In genomic region chr9:121992571-121993212, GRCh38 we compare ENCODE assay signal across 8 cellular contexts.
A peak's percentile ranks its signal among the peaks of the same experiment; 100 is the strongest.
DNase-seq lines count a peak whose midpoint lies in the region; ATAC-seq and TF ChIP-seq lines count a peak whose summit lies in the region.

No MANE protein-coding gene starts in this region.

- H3K36me3 ChIP-seq in OCI-LY1 (ENCODE audit: insufficient read depth, low read length) = no peaks in the 10 kb centered on the region
- no peaks in the 10 kb centered on the region for H3K36me3 ChIP-seq in trophoblast cell (ENCODE audit: control insufficient read depth in 1 of 2, insufficient read depth in 2 of 2, low read length in 2 of 2)

- no peaks in the 10 kb centered on the region for H3F3A ChIP-seq in OCI-LY1 (ENCODE audit: insufficient read depth, low read length)

- no peak overlapping the region for H3K18ac ChIP-seq in trophoblast cell (ENCODE audit: low read length)

- H3K4ac ChIP-seq in trophoblast cell (ENCODE audit: low read depth, low read length) = no peak overlapping the region

- H4K20me1 ChIP-seq in OCI-LY1 (ENCODE audit: insufficient read depth, low read length) = no peaks in the 10 kb centered on the region

- no CpG with 5 or more reads among the region's 8 CpGs for WGBS in trophoblast cell (ENCODE audit: extremely low coverage, insufficient coverage, insufficient read length)

- H3K27me3 ChIP-seq in OCI-LY1 (ENCODE audit: insufficient read depth, low read length) (no peaks in the 10 kb centered on the region), trophoblast cell (ENCODE audit: insufficient read depth, low read length) (no peaks in the 10 kb centered on the region)

- no peak overlapping the region for H3K14ac ChIP-seq in trophoblast cell (ENCODE audit: low read length)

- peaks cover 52% of the 10 kb centered on the region for H3K4me1 ChIP-seq in OCI-LY1 (ENCODE audit: insufficient read depth, low read length, severe bottlenecking)
- H3K4me1 ChIP-seq in trophoblast cell (ENCODE audit: control insufficient read depth in 1 of 2, insufficient read depth in 2 of 2, low read length in 2 of 2) = no peaks in the 10 kb centered on the region

- no peak overlapping the region for H2BK120ac ChIP-seq in trophoblast cell (ENCODE audit: insufficient read depth, low read length, poor library complexity)

- no peak overlapping the region for H3K23ac ChIP-seq in trophoblast cell (ENCODE audit: low read length)

- H2AK5ac ChIP-seq in trophoblast cell (ENCODE audit: low read length) = no peak overlapping the region

- H4K91ac ChIP-seq in trophoblast cell (ENCODE audit: low read depth, low read length) = no peak overlapping the region

- H3K4me2 ChIP-seq in OCI-LY1 (ENCODE audit: low read length) = peak overlapping the region; percentile 44
- no peak overlapping the region for H3K4me2 ChIP-seq in trophoblast cell (ENCODE audit: low read length)

- H3K9me2 ChIP-seq in OCI-LY1 (ENCODE audit: low read depth, low read length) = no peaks in the 10 kb centered on the region

- H2BK5ac ChIP-seq in trophoblast cell (ENCODE audit: low read depth, low read length, poor library complexity) = no peak overlapping the region

- peak overlapping the region; percentile 91 for H3K27ac ChIP-seq in OCI-LY1 (ENCODE audit: low read depth, low read length, poor library complexity, severe bottlenecking)
- H3K27ac ChIP-seq in trophoblast cell (ENCODE audit: low read depth, low read length) = no peak overlapping the region

- H3K9ac ChIP-seq in OCI-LY1 (ENCODE audit: low read length) = peak overlapping the region; percentile 50
- no peak overlapping the region for H3K9ac ChIP-seq in trophoblast cell (ENCODE audit: low read length)

- H4K12ac ChIP-seq in trophoblast cell (ENCODE audit: low read depth, low read length) = no peak overlapping the region

- peak; percentile 86 for TF ChIP-seq CTCF in OCI-LY1 (IDR thresholded peaks at IDR 0.05; ENCODE audit: low read length)

- ATAC-seq in GM18868 (IDR thresholded peaks at IDR 0.05; ENCODE audit: unreplicated experiment) = no peak

- peak overlapping the region; percentile 69; the same call in 1 of the 2 replicates for H2AFZ ChIP-seq in OCI-LY1 (ENCODE audit: low read length)
- no peak overlapping the region for H2AFZ ChIP-seq in trophoblast cell (ENCODE audit: insufficient read depth, low read length, poor library complexity)

- DNase-seq in GF-D8 (lab: John Stamatoyannopoulos, UW) = peak; percentile 8
- DNase-seq in HuH-7.5 (ENCODE audit: low spot score) = peak; percentile 61
- peak; percentile 12 for DNase-seq in activated naive CD4-positive, alpha-beta T cell treated with Interleukin-2 at 50 U/mL for 16 hours
- peak; percentile 82 for DNase-seq in globus pallidus (ENCODE audit: low spot score)
- peak; percentile 56 to 92 for DNase-seq in trophoblast cell
- DNase-seq in mesenteric fat pad (ENCODE audit: low spot score) = no peak

- H3K79me2 ChIP-seq in OCI-LY1 (ENCODE audit: insufficient read depth, low read length) = no peaks in the 10 kb centered on the region
- H3K79me2 ChIP-seq in trophoblast cell (ENCODE audit: control insufficient read depth, insufficient read depth, low read length, poor library complexity) = no peaks in the 10 kb centered on the region

- H3K9me3 ChIP-seq in OCI-LY1 (ENCODE audit: low read length) = no peaks in the 10 kb centered on the region
- H3K9me3 ChIP-seq in trophoblast cell (ENCODE audit: insufficient read depth, low read depth, low read length) = no peaks in the 10 kb centered on the region

- H4K8ac ChIP-seq in trophoblast cell (ENCODE audit: low read depth, low read length) = no peak overlapping the region

- H2BK12ac ChIP-seq in trophoblast cell (ENCODE audit: low read length) = no peak overlapping the region

- no peaks in the 10 kb centered on the region for H3K79me1 ChIP-seq in trophoblast cell (ENCODE audit: low read length)

- no peak overlapping the region for H3K4me3 ChIP-seq in OCI-LY1 (ENCODE audit: low read depth, low read length, poor library complexity, severe bottlenecking)
- no peak overlapping the region for H3K4me3 ChIP-seq in trophoblast cell (ENCODE audit: low read depth, low read length)
